Comparison of ENCODE assay signal across 2 cellular contexts in the genomic region with DNA sequence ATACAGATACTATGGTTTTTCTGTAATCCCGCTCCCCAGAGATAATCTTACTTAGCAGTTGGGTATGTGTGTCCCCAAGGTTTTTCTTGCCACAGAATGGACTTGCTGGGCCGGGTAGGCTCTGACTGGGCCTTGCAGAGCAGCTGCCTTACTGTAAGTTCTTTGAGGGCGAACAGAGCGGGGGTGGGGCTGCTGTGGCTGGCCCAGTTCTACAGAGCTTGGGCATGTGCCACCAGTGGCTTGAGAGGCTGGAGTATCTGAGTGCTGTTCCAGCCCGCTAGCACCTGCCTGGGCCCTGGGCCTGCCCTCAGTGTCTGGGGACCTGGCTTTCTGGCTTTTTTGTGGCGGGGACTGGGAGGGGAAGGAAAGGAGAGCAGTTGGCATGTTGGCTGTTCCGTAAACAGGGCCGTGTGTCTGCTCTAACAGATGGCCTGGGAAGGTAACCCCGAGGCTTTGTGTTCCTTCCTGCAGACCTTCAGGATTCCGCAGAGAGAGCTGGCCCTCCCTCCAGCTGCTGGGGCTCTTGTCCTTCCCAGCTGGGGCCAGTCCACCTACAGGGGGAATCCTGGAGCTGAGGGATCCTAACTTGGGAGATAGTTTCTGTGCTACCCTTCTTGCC. TPM values are rescaled to one million over a fixed set of nuclear protein-coding genes. Genes with fewer than 3 reads are reported as not detected.
"Had no signal": no experiment of that assay in that cellular context is flagged by ENCODE, and none has a peak within 500 bp of the region (broad histone marks: within the 10 kb centered on the region; RNA-seq: fewer than 3 reads in every experiment).

No MANE protein-coding gene starts in this region.

RNA-seq across cellular contexts. Expression of gene RIMBP3B, which starts 56.6 kb away (rescaled TPM):
- total RNA-seq: esophagus squamous epithelium, T-helper 17 cell had no signal
